In genomic region chr20:41617059-41617921, GRCh38 we compare ENCODE assay signal across 8 cellular contexts. TPM values are rescaled to one million over a fixed set of nuclear protein-coding genes. Genes with fewer than 3 reads are reported as not detected.
A peak's percentile ranks its signal among the peaks of the same experiment; 100 is the strongest.
DNase-seq lines count a peak whose midpoint lies in the region; ATAC-seq lines count a peak whose summit lies in the region.

No MANE protein-coding gene starts in this region.

- H3K27me3 ChIP-seq in right cardiac atrium (ENCODE audit: control insufficient read depth, insufficient read depth): no peaks in the 10 kb centered on the region

- peaks cover 5% of the 10 kb centered on the region for H3K4me1 ChIP-seq in right cardiac atrium (ENCODE audit: control insufficient read depth, insufficient read depth, low read length)

- intact Hi-C loops in right cardiac atrium (cut with DNase I): loop anchor here in 1 of 4 donors (10.0 kb wide), 1 partner anchor 102 kb away; no protein-coding TSS in a partner anchor

- 3% methylated on average over 38 of the region's 38 CpGs for WGBS in right cardiac atrium

- peak overlapping the region; percentile 92 for H3K4me3 Mint-ChIP-seq in activated naive CD4-positive, alpha-beta T cell treated with anti-CD3 and anti-CD28 coated beads, Interleukin-2, amount 50 U/mL, for 24 hours

- no peaks in the 10 kb centered on the region for H3K9me3 Mint-ChIP-seq in activated naive CD4-positive, alpha-beta T cell treated with anti-CD3 and anti-CD28 coated beads, Interleukin-2, amount 50 U/mL, for 24 hours

- peak overlapping the region; percentile 100 for H3K4me3 ChIP-seq in right cardiac atrium (ENCODE audit: low read length)

- H3K27ac Mint-ChIP-seq in activated naive CD4-positive, alpha-beta T cell treated with anti-CD3 and anti-CD28 coated beads, Interleukin-2, amount 50 U/mL, for 24 hours: peak overlapping the region; percentile 84

- H3K27me3 Mint-ChIP-seq in activated naive CD4-positive, alpha-beta T cell treated with anti-CD3 and anti-CD28 coated beads, Interleukin-2, amount 50 U/mL, for 24 hours: no peaks in the 10 kb centered on the region

- DNase-seq in NOMO-1 (lab: John Stamatoyannopoulos, UW; ENCODE audit: unreplicated experiment in 2 of 2) (peak; percentile 13 to 16), NOMO-1 treated with dmso at 0.1 percent for 144 hours (lab: John Stamatoyannopoulos, UW; ENCODE audit: unreplicated experiment) (no peak), RPMI7951 (ENCODE audit: low read depth) (peak; percentile 53), right cardiac atrium (peak; percentile 37 to 79 (median 77)), renal cortical epithelial cell (ENCODE audit: low read depth) (peak; percentile 17), HuH-7 (ENCODE audit: low spot score) (no peak)

- peaks cover 51% of the 10 kb centered on the region for H3K4me1 Mint-ChIP-seq in activated naive CD4-positive, alpha-beta T cell treated with anti-CD3 and anti-CD28 coated beads, Interleukin-2, amount 50 U/mL, for 24 hours

- peak overlapping the region; percentile 70 for H3K27ac ChIP-seq in right cardiac atrium (ENCODE audit: low read length)

- peak; percentile 6 for ATAC-seq in HG03108 (IDR thresholded peaks at IDR 0.05; ENCODE audit: unreplicated experiment)
- ATAC-seq in right cardiac atrium: peak in 1 of 2 donors; percentile 29

- H3K9me3 ChIP-seq in right cardiac atrium (ENCODE audit: control insufficient read depth, low read length): no peaks in the 10 kb centered on the region

- no peaks in the 10 kb centered on the region for H3K36me3 Mint-ChIP-seq in activated naive CD4-positive, alpha-beta T cell treated with anti-CD3 and anti-CD28 coated beads, Interleukin-2, amount 50 U/mL, for 24 hours

RNA-seq across cellular contexts. Expression of gene CHD6, which starts 0.9 kb away (rescaled TPM):
- 14.3 and 17.4 TPM in 2 replicates for total RNA-seq in RPMI7951 (2014; rRNA removed; shearing (Covaris generic))
- total RNA-seq in right cardiac atrium (10 to 100 TPM; 46.8 to 53.9 (median 50.5) TPM), renal cortical epithelial cell (12.7 and 45.5 TPM in 2 replicates)
- 9.7 TPM for polyA plus RNA-seq in right cardiac atrium

Comparison
In these comparisons a context has a peak if more than half of its experiments do, and no peak if none do; other contexts are left out.
1. DNase-seq: peak in NOMO-1 (2 of 2), RPMI7951 (single experiment), right cardiac atrium (3 of 3) and renal cortical epithelial cell (single experiment); none in NOMO-1 treated with dmso at 0.1 percent for 144 hours (single experiment) and HuH-7 (single experiment).